In genomic region chr7:8436965-8437364, GRCh38 we compare ENCODE assay signal across 8 cellular contexts. TPM values are rescaled to one million over a fixed set of nuclear protein-coding genes. Genes with fewer than 3 reads are reported as not detected.
DNase-seq lines count a peak whose midpoint lies in the region; ATAC-seq and TF ChIP-seq lines count a peak whose summit lies in the region.

No MANE protein-coding gene starts in this region.

- ATAC-seq in GM19455 (IDR thresholded peaks at IDR 0.05; ENCODE audit: unreplicated experiment) (peak; percentile 72), HG03460 (IDR thresholded peaks at IDR 0.05; ENCODE audit: unreplicated experiment) (peak; percentile 78), GM21447 (IDR thresholded peaks at IDR 0.05; ENCODE audit: unreplicated experiment) (no peak)
- ATAC-seq in natural killer cell treated with Interleukin-12 subunit alpha and Interleukin-12 subunit beta and Interleukin-15 and Interleukin-18, amount 100 ng/mL, for 72 hours, result no peak

- no peak overlapping the region for H3K4me3 Mint-ChIP-seq in natural killer cell treated with Interleukin-12 subunit alpha and Interleukin-12 subunit beta and Interleukin-15 and Interleukin-18, amount 100 ng/mL, for 72 hours

- H3K9me3 Mint-ChIP-seq in natural killer cell treated with Interleukin-12 subunit alpha and Interleukin-12 subunit beta and Interleukin-15 and Interleukin-18, amount 100 ng/mL, for 72 hours, result peaks cover 3% of the 10 kb centered on the region

- H3K27ac Mint-ChIP-seq in natural killer cell treated with Interleukin-12 subunit alpha and Interleukin-12 subunit beta and Interleukin-15 and Interleukin-18, amount 100 ng/mL, for 72 hours, result no peak overlapping the region

- peaks cover 7% of the 10 kb centered on the region for H3K36me3 Mint-ChIP-seq in natural killer cell treated with Interleukin-12 subunit alpha and Interleukin-12 subunit beta and Interleukin-15 and Interleukin-18, amount 100 ng/mL, for 72 hours

- peak; percentile 71 for TF ChIP-seq CTCF in epithelial cell of esophagus (IDR thresholded peaks at IDR 0.05; ENCODE audit: insufficient read depth, low read depth, low read length, missing control alignments)

- H3K4me1 Mint-ChIP-seq in natural killer cell treated with Interleukin-12 subunit alpha and Interleukin-12 subunit beta and Interleukin-15 and Interleukin-18, amount 100 ng/mL, for 72 hours (ENCODE audit: low read depth in 2 of 2), result peaks cover 6 to 16% of the 10 kb centered on the region in 2 donors

- DNase-seq in GM03348 (ENCODE audit: low spot score) (peak; percentile 22), SK-N-DZ (ENCODE audit: low spot score) (peak; percentile 53), epithelial cell of esophagus (ENCODE audit: low read depth) (peak; percentile 48), retina (peak; percentile 85)
- no peak for DNase-seq in natural killer cell treated with Interleukin-12 subunit alpha and Interleukin-12 subunit beta and Interleukin-15 and Interleukin-18, amount 100 ng/mL, for 72 hours (ENCODE audit: low spot score)

- peaks cover 68 to 88% of the 10 kb centered on the region in 2 donors for H3K27me3 Mint-ChIP-seq in natural killer cell treated with Interleukin-12 subunit alpha and Interleukin-12 subunit beta and Interleukin-15 and Interleukin-18, amount 100 ng/mL, for 72 hours

- H3K4me3 ChIP-seq in epithelial cell of esophagus (ENCODE audit: low read length), result no peak overlapping the region

RNA-seq across cellular contexts. Expression of gene NXPH1, which starts 3.6 kb away (rescaled TPM):
- 10.4 and 15.8 TPM in 2 replicates for polyA plus RNA-seq in SK-N-DZ (2014; cell fraction: cytosol; rRNA removed)
- 6.5 and 7.9 TPM in 2 replicates for polyA plus RNA-seq in SK-N-DZ (2014; cell fraction: nucleus; rRNA removed)
- not detected for total RNA-seq in natural killer cell treated with Interleukin-12 subunit alpha and Interleukin-12 subunit beta and Interleukin-15 and Interleukin-18, amount 100 ng/mL, for 72 hours

Comparison
In these comparisons a context has a peak if more than half of its experiments do, and no peak if none do; other contexts are left out.
1. ATAC-seq: peak in GM19455 (single experiment) and HG03460 (single experiment); none in natural killer cell treated with Interleukin-12 subunit alpha and Interleukin-12 subunit beta and Interleukin-15 and Interleukin-18, amount 100 ng/mL, for 72 hours (0 of 2) and GM21447 (single experiment).